In the genomic region with DNA sequence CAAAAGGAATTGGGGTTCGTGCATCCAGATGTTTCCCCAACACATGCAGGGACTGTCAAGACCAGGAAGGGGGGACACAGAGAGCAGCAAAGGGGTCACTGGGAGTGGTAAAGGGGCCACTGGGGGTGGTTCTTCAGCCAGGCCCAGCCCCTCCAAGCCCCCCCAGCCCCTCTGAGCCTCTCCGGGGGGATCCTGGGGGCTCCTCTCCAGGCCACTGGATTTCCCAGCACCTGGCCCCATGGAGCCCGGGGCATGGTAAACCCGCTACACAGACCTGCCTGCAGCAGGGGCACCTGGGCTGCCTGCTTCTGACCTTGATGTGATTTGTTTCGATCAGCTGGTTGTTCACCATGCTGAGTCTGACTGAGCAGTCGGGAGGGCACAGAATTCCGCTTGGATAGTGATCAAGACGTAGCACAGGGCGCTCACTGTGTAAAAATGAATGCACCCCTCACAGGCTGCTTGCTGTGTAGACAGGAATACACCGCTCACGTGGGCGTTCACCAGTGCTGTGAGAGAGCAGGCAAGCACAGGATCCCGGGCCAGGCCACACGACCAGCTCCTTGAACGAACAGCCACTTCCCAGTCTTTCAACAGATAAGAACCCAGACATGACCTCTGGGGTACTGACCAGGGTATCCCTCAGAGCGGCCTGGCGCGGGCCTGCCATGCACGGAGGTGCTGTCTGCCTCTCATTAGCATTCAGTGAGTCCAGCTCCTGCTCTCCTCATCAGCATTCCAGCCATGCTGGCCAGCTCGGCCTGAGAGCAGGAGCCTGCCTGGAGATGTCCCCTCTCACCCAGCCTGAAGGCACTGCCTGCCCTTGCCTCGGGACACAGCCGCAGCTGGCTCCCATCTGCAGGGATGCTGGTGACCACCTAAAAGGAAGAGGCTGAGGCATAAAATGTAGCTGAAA, we compare ENCODE assay signal across 22 cellular contexts.
DNase-seq lines count a peak whose midpoint lies in the region; ATAC-seq and TF ChIP-seq lines count a peak whose summit lies in the region.
"Had no signal": no experiment of that assay in that cellular context is flagged by ENCODE, and none has a peak within 500 bp of the region (broad histone marks: within the 10 kb centered on the region; RNA-seq: fewer than 3 reads in every experiment).

No MANE protein-coding gene starts in this region.

- no peak overlapping the region for H3K4me3 Mint-ChIP-seq in glutamatergic neuron (ENCODE audit: unreplicated experiment)
- H3K4me3 Mint-ChIP-seq: activated CD8-positive, alpha-beta T cell treated with anti-CD3 and anti-CD28 coated beads for 36 hours; activated T-helper 17 cell treated with anti-CD3 and anti-CD28 coated beads, Interleukin-2, amount 50 U/mL, for 72 hours; stimulated activated naive B cell treated with anti-CD40 and anti-IgM and Interleukin-4, amounts not matched to agents 10 μg/mL and 1 μg/mL and 100 μg/mL, for 72 hours had no signal

- H3K4me2 ChIP-seq in osteoblast (ENCODE audit: insufficient read depth, low read length): no peak overlapping the region

- WGBS in right cardiac atrium: 70% methylated on average over 22 of the region's 22 CpGs

- no peak overlapping the region for H2AFZ ChIP-seq in osteoblast (ENCODE audit: low read length)
- H2AFZ ChIP-seq: GM23248, parathyroid adenoma had no signal

- H3K27ac Mint-ChIP-seq in glutamatergic neuron (ENCODE audit: unreplicated experiment): peak overlapping the region; percentile 38
- H3K27ac Mint-ChIP-seq: activated CD8-positive, alpha-beta T cell treated with anti-CD3 and anti-CD28 coated beads for 36 hours; activated T-helper 17 cell treated with anti-CD3 and anti-CD28 coated beads, Interleukin-2, amount 50 U/mL, for 72 hours; stimulated activated naive B cell treated with anti-CD40 and anti-IgM and Interleukin-4, amounts not matched to agents 10 μg/mL and 1 μg/mL and 100 μg/mL, for 72 hours had no signal

- ATAC-seq in left ventricle myocardium superior (no peak), right cardiac atrium (no peak), HG03565 (IDR thresholded peaks at IDR 0.05; ENCODE audit: unreplicated experiment) (no peak)
- ATAC-seq: activated CD8-positive, alpha-beta T cell treated with anti-CD3 and anti-CD28 coated beads for 36 hours; activated T-helper 17 cell treated with anti-CD3 and anti-CD28 coated beads, Interleukin-2, amount 50 U/mL, for 72 hours; PC-3; stimulated activated naive B cell treated with anti-CD40 and anti-IgM and Interleukin-4, amounts not matched to agents 10 μg/mL and 1 μg/mL and 100 μg/mL, for 72 hours had no signal

- peaks cover 12% of the 10 kb centered on the region for H3K4me1 Mint-ChIP-seq in glutamatergic neuron (ENCODE audit: low read depth, unreplicated experiment)
- H3K4me1 Mint-ChIP-seq: activated T-helper 17 cell treated with anti-CD3 and anti-CD28 coated beads, Interleukin-2, amount 50 U/mL, for 72 hours; stimulated activated naive B cell treated with anti-CD40 and anti-IgM and Interleukin-4, amounts not matched to agents 10 μg/mL and 1 μg/mL and 100 μg/mL, for 72 hours had no signal

- H3K27me3 ChIP-seq in right cardiac atrium (ENCODE audit: control insufficient read depth, insufficient read depth) (no peaks in the 10 kb centered on the region), osteoblast (ENCODE audit: insufficient read depth, low read length) (peaks cover 3% of the 10 kb centered on the region)
- H3K27me3 ChIP-seq: uterus had no signal

- intact Hi-C loops in left ventricle myocardium superior (cut with micrococcal nuclease) (no loop called here), right cardiac atrium (cut with DNase I) (no loop called here)

- no peaks in the 10 kb centered on the region for H3K9me3 ChIP-seq in right cardiac atrium (ENCODE audit: control insufficient read depth, low read length)
- H3K9me3 ChIP-seq in osteoblast (ENCODE audit: low read depth, low read length): no peaks in the 10 kb centered on the region
- H3K9me3 ChIP-seq: Caco-2, esophagus muscularis mucosa, heart left ventricle, uterus had no signal

- H3K79me2 ChIP-seq in osteoblast (ENCODE audit: insufficient read depth, low read length): no peaks in the 10 kb centered on the region
- H3K79me2 ChIP-seq: parathyroid adenoma had no signal

- H3K36me3 ChIP-seq in osteoblast (ENCODE audit: insufficient read depth, low read length): no peaks in the 10 kb centered on the region
- H3K36me3 ChIP-seq: esophagus muscularis mucosa, heart left ventricle, uterus had no signal

- DNase-seq in left ventricle myocardium superior: peak; percentile 29
- DNase-seq in right cardiac atrium: no peak
- no peak for DNase-seq in glutamatergic neuron
- peak; percentile 86 for DNase-seq in osteoblast (ENCODE audit: insufficient read length, low spot score, missing footprints)
- no peak for DNase-seq in T-helper 1 cell
- no peak for DNase-seq in EL
- no peak for DNase-seq in SW480 (ENCODE audit: low spot score)
- DNase-seq: activated CD8-positive, alpha-beta T cell treated with anti-CD3 and anti-CD28 coated beads for 36 hours; Caco-2; GM23248; KG1; NCI-H1048; NCI-H2107; NCI-H526 treated with DMSO at 0.1 percent for 48 hours; PC-3; stimulated activated naive B cell treated with anti-CD40 and anti-IgM and Interleukin-4, amounts not matched to agents 10 μg/mL and 1 μg/mL and 100 μg/mL, for 72 hours had no signal

- H3K36me3 Mint-ChIP-seq in glutamatergic neuron (ENCODE audit: unreplicated experiment): no peaks in the 10 kb centered on the region
- H3K36me3 Mint-ChIP-seq: stimulated activated naive B cell treated with anti-CD40 and anti-IgM and Interleukin-4, amounts not matched to agents 10 μg/mL and 1 μg/mL and 100 μg/mL, for 72 hours had no signal

- no peak overlapping the region for H3K27ac ChIP-seq in right cardiac atrium (ENCODE audit: low read length)
- no peak overlapping the region for H3K27ac ChIP-seq in osteoblast (ENCODE audit: low read depth, low read length)
- H3K27ac ChIP-seq: esophagus muscularis mucosa, GM23248, heart left ventricle, parathyroid adenoma, uterus had no signal

- H3K9me3 Mint-ChIP-seq in glutamatergic neuron (ENCODE audit: unreplicated experiment): no peaks in the 10 kb centered on the region
- H3K9me3 Mint-ChIP-seq: activated CD8-positive, alpha-beta T cell treated with anti-CD3 and anti-CD28 coated beads for 36 hours; activated T-helper 17 cell treated with anti-CD3 and anti-CD28 coated beads, Interleukin-2, amount 50 U/mL, for 72 hours; stimulated activated naive B cell treated with anti-CD40 and anti-IgM and Interleukin-4, amounts not matched to agents 10 μg/mL and 1 μg/mL and 100 μg/mL, for 72 hours had no signal

- no peak for TF ChIP-seq CTCF in glutamatergic neuron (IDR thresholded peaks at IDR 0.05; ENCODE audit: partially characterized antibody, unreplicated experiment)
- TF ChIP-seq CTCF in osteoblast (IDR thresholded peaks at IDR 0.05; ENCODE audit: extremely low read depth, low read depth, low read length): no peak

- H3K4me1 ChIP-seq in right cardiac atrium (ENCODE audit: control insufficient read depth, insufficient read depth, low read length) (no peaks in the 10 kb centered on the region), osteoblast (ENCODE audit: insufficient read depth, low read length) (no peaks in the 10 kb centered on the region)
- H3K4me1 ChIP-seq: Caco-2, esophagus muscularis mucosa, heart left ventricle, parathyroid adenoma, uterus had no signal

- H4K20me1 ChIP-seq in osteoblast (ENCODE audit: insufficient read depth, low read length): no peaks in the 10 kb centered on the region

- no peak overlapping the region for H3K4me3 ChIP-seq in right cardiac atrium (ENCODE audit: low read length)
- H3K4me3 ChIP-seq in osteoblast (ENCODE audit: insufficient read depth, low read length): no peak overlapping the region
- H3K4me3 ChIP-seq: esophagus muscularis mucosa, GM23248, heart left ventricle, uterus had no signal

- no peaks in the 10 kb centered on the region for H3K27me3 Mint-ChIP-seq in glutamatergic neuron (ENCODE audit: unreplicated experiment)
- H3K27me3 Mint-ChIP-seq: activated CD8-positive, alpha-beta T cell treated with anti-CD3 and anti-CD28 coated beads for 36 hours; activated T-helper 17 cell treated with anti-CD3 and anti-CD28 coated beads, Interleukin-2, amount 50 U/mL, for 72 hours; stimulated activated naive B cell treated with anti-CD40 and anti-IgM and Interleukin-4, amounts not matched to agents 10 μg/mL and 1 μg/mL and 100 μg/mL, for 72 hours had no signal

Comparison
In these comparisons a context has a peak if more than half of its experiments do, and no peak if none do; other contexts are left out.
1. DNase-seq: peak in left ventricle myocardium superior (single experiment) and osteoblast (single experiment); none in right cardiac atrium (0 of 3), glutamatergic neuron (single experiment), T-helper 1 cell (0 of 5), EL (single experiment) and SW480 (single experiment).